22 cellular contexts compared by ENCODE assay signal in genomic region chr6:37429352-37429750, GRCh38.
"Had no signal": no experiment of that assay in that cellular context is flagged by ENCODE, and none has a peak within 500 bp of the region (broad histone marks: within the 10 kb centered on the region; RNA-seq: fewer than 3 reads in every experiment).

No MANE protein-coding gene starts in this region.

- H3K9ac ChIP-seq: parathyroid adenoma had no signal

- H3K4me3 ChIP-seq: smooth muscle cell, suprapubic skin had no signal

- H3K4me1 ChIP-seq: foreskin keratinocyte had no signal

- DNase-seq: activated CD4-positive, alpha-beta T cell treated with anti-CD3 and anti-CD28 coated beads for 1 hour; activated CD4-positive, alpha-beta T cell treated with anti-CD3 and anti-CD28 coated beads, Interleukin-2, amount 50 U/mL, for 4 hours; activated naive CD4-positive, alpha-beta T cell treated with Interleukin-2 at 50 U/mL for 16 hours; activated naive CD8-positive, alpha-beta T cell treated with anti-CD3 and anti-CD28 coated beads, Interleukin-2, amount 50 U/mL, for 24 hours; activated T-cell treated with anti-CD3 and anti-CD28 coated beads for 4 hours; aorta; cerebellar nuclear complex; effector memory CD4-positive, alpha-beta T cell; foreskin keratinocyte; glutamatergic neuron; hypothalamus; kidney glomerular epithelial cell; mesenchymal stem cell; naive thymus-derived CD8-positive, alpha-beta T cell; right cardiac atrium; trophoblast cell had no signal

- H3K27me3 ChIP-seq: foreskin keratinocyte, suprapubic skin had no signal

- H3K4me3 Mint-ChIP-seq: activated naive CD8-positive, alpha-beta T cell treated with anti-CD3 and anti-CD28 coated beads, Interleukin-2, amount 50 U/mL, for 24 hours; activated T-helper 17 cell treated with anti-CD3 and anti-CD28 coated beads, Interleukin-2, amount 50 U/mL, for 72 hours; naive thymus-derived CD8-positive, alpha-beta T cell; stimulated activated naive CD8-positive, alpha-beta T cell treated with anti-CD3 and anti-CD28 coated beads, Interleukin-15, Interleukin-2, amounts not matched to agents 100 ng/mL and 50 ng/mL, for 24 hours had no signal

- ATAC-seq: activated naive CD8-positive, alpha-beta T cell treated with anti-CD3 and anti-CD28 coated beads, Interleukin-2, amount 50 U/mL, for 24 hours; activated T-helper 17 cell treated with anti-CD3 and anti-CD28 coated beads, Interleukin-2, amount 50 U/mL, for 72 hours; foreskin keratinocyte; naive thymus-derived CD8-positive, alpha-beta T cell; right cardiac atrium had no signal

- H3K36me3 ChIP-seq: suprapubic skin had no signal

- H3K27ac ChIP-seq: foreskin keratinocyte, parathyroid adenoma, suprapubic skin, VCaP had no signal

- H3K27ac Mint-ChIP-seq: activated naive CD8-positive, alpha-beta T cell treated with anti-CD3 and anti-CD28 coated beads, Interleukin-2, amount 50 U/mL, for 24 hours; activated T-helper 17 cell treated with anti-CD3 and anti-CD28 coated beads, Interleukin-2, amount 50 U/mL, for 72 hours; naive thymus-derived CD8-positive, alpha-beta T cell; stimulated activated naive CD8-positive, alpha-beta T cell treated with anti-CD3 and anti-CD28 coated beads, Interleukin-15, Interleukin-2, amounts not matched to agents 100 ng/mL and 50 ng/mL, for 24 hours had no signal

- H3K4me2 ChIP-seq: smooth muscle cell had no signal

- H2AFZ ChIP-seq: parathyroid adenoma had no signal

- H3K9me3 ChIP-seq: suprapubic skin had no signal
